ENCODE assay signal across 20 cellular contexts in the genomic region with DNA sequence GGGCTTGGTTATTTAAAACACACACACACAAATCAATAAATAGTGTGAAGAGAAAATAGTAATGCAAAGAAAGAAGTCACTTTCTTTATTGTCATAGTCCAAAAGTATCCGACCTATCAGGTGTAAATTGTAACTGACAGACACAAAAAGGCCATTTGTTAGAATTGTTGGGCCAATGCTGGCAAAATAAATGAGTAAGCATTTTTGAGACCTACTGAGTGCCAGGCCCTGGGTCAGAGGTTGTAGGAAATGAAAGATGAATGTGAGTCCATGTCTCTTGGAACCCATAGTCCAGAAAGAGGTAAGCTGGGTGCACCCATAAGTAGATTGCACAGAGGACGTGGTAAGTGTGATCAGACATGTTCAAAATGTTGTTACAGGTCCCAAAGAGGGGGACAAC. TPM values are rescaled to one million over a fixed set of nuclear protein-coding genes. Genes with fewer than 3 reads are reported as not detected.
DNase-seq lines count a peak whose midpoint lies in the region; ATAC-seq, FAIRE-seq and TF ChIP-seq lines count a peak whose summit lies in the region.
"Had no signal": no experiment of that assay in that cellular context is flagged by ENCODE, and none has a peak within 500 bp of the region (broad histone marks: within the 10 kb centered on the region; RNA-seq: fewer than 3 reads in every experiment).

No MANE protein-coding gene starts in this region.

- CTCF ChIA-PET in HepG2 (lab: Yijun Ruan, JAX; ENCODE audit: low intra/inter-chr PET ratio, low total read pairs): no interaction called here

- no peaks in the 10 kb centered on the region for H3K79me2 ChIP-seq in HepG2 (ENCODE audit: insufficient read depth, low read length)
- no peaks in the 10 kb centered on the region for H3K79me2 ChIP-seq in osteoblast (ENCODE audit: insufficient read depth, low read length)

- FAIRE-seq in HepG2 (lab: Jason Lieb, UNC): no peak
- FAIRE-seq: A549, D721Med, G401.6, GM12891, GM19239 had no signal

- no peaks in the 10 kb centered on the region for H3K36me3 Mint-ChIP-seq in activated T-helper 17 cell treated with anti-CD3 and anti-CD28 coated beads, Interleukin-2, amount 50 U/mL, for 72 hours (ENCODE audit: low read depth)
- H3K36me3 Mint-ChIP-seq: CD8-positive, alpha-beta T cell had no signal

- H2AFZ ChIP-seq in HepG2 (ENCODE audit: low read length) (no peak overlapping the region), osteoblast (ENCODE audit: low read length) (no peak overlapping the region)

- TF ChIP-seq CTCF in HepG2 (CRISPR knock-in tag; IDR thresholded peaks at IDR 0.05) (no peak), right lobe of liver (IDR thresholded peaks at IDR 0.05) (no peak), osteoblast (IDR thresholded peaks at IDR 0.05; ENCODE audit: extremely low read depth, low read depth, low read length) (no peak)

- no peaks in the 10 kb centered on the region for H4K20me1 ChIP-seq in HepG2 (ENCODE audit: insufficient read depth, low read length)
- H4K20me1 ChIP-seq in osteoblast (ENCODE audit: insufficient read depth, low read length): no peaks in the 10 kb centered on the region
- H4K20me1 ChIP-seq: BLaER1 treated with 17β-estradiol and CSF1 and Interleukin-3, amounts not matched to agents 10 nM and 100 nM had no signal

- no peaks in the 10 kb centered on the region for H3K4me1 Mint-ChIP-seq in activated T-helper 17 cell treated with anti-CD3 and anti-CD28 coated beads, Interleukin-2, amount 50 U/mL, for 72 hours

- peaks cover 25% of the 10 kb centered on the region for H3K27me3 Mint-ChIP-seq in activated T-helper 17 cell treated with anti-CD3 and anti-CD28 coated beads, Interleukin-2, amount 50 U/mL, for 72 hours

- no peak for ATAC-seq in HepG2
- no peak for ATAC-seq in right lobe of liver
- ATAC-seq in activated T-helper 17 cell treated with anti-CD3 and anti-CD28 coated beads, Interleukin-2, amount 50 U/mL, for 72 hours (replicated peaks): no peak
- ATAC-seq: A549; CD8-positive, alpha-beta T cell had no signal

- in situ Hi-C loops in HepG2 (cut with HindIII; ENCODE audit: extremely low pct_ligation_motif_present, low pct_unique_long_range_greater_than_20kb): no loop called here

- POLR2A ChIA-PET in HepG2 (lab: Yijun Ruan, JAX): no interaction called here

- BruUV-seq in HepG2 (replicated peaks; lab: Mats Ljungman, UMichigan): no TSS peak

- H3K9me3 Mint-ChIP-seq in activated T-helper 17 cell treated with anti-CD3 and anti-CD28 coated beads, Interleukin-2, amount 50 U/mL, for 72 hours: no peaks in the 10 kb centered on the region
- H3K9me3 Mint-ChIP-seq: CD4-positive, alpha-beta T cell; CD8-positive, alpha-beta T cell had no signal

- H3K9ac ChIP-seq in HepG2 (ENCODE audit: insufficient read depth, low read depth, low read length): no peak overlapping the region
- H3K9ac ChIP-seq: BLaER1 treated with 17β-estradiol and CSF1 and Interleukin-3, amounts not matched to agents 10 nM and 100 nM had no signal

- intact Hi-C loops in HepG2 (cut with micrococcal nuclease; ENCODE audit: unreplicated experiment): no loop called here
- intact Hi-C loops in right lobe of liver (cut with DNase I): no loop called here

- H3K27ac ChIP-seq in HepG2 (ENCODE audit: extremely low read length, insufficient read depth, low read length): no peak overlapping the region
- no peak overlapping the region for H3K27ac ChIP-seq in right lobe of liver
- no peak overlapping the region for H3K27ac ChIP-seq in osteoblast (ENCODE audit: low read depth, low read length)
- H3K27ac ChIP-seq: 22Rv1; A549; BLaER1 treated with 17β-estradiol and CSF1 and Interleukin-3, amounts not matched to agents 10 nM and 100 nM; C4-2B had no signal

- H3K27me3 ChIP-seq in HepG2 (ENCODE audit: control insufficient read depth in 1 of 2, insufficient read depth in 2 of 2, low read length in 2 of 2) (no peaks in the 10 kb centered on the region), right lobe of liver (no peaks in the 10 kb centered on the region), osteoblast (ENCODE audit: insufficient read depth, low read length) (no peaks in the 10 kb centered on the region)
- H3K27me3 ChIP-seq: BLaER1 treated with 17β-estradiol and CSF1 and Interleukin-3, amounts not matched to agents 10 nM and 100 nM had no signal

- TF ChIP-seq EP300 in HepG2 (IDR thresholded peaks at IDR 0.05; ENCODE audit: low read depth in 2 of 2, low read length in 2 of 2): no peak
- TF ChIP-seq EP300 in HepG2 (CRISPR knock-in tag; IDR thresholded peaks at IDR 0.05; ENCODE audit: borderline replicate concordance): no peak

- H3K4me1 ChIP-seq in HepG2 (ENCODE audit: insufficient read depth, low read length): no peaks in the 10 kb centered on the region
- no peaks in the 10 kb centered on the region for H3K4me1 ChIP-seq in right lobe of liver
- peaks cover 4% of the 10 kb centered on the region for H3K4me1 ChIP-seq in osteoblast (ENCODE audit: insufficient read depth, low read length)
- H3K4me1 ChIP-seq: A549, Caco-2 had no signal

- no peak for DNase-seq in HepG2 (ENCODE audit: low spot score)
- DNase-seq in right lobe of liver: no peak
- peak; percentile 37 for DNase-seq in osteoblast (ENCODE audit: insufficient read length, low spot score, missing footprints)
- DNase-seq: AML-193; Caco-2; Calu3; CD4-positive, alpha-beta T cell; CD8-positive, alpha-beta T cell; DMS79 treated with DMSO at 0.1 percent for 48 hours; GF-D8 had no signal

- no peak overlapping the region for H3K27ac Mint-ChIP-seq in activated T-helper 17 cell treated with anti-CD3 and anti-CD28 coated beads, Interleukin-2, amount 50 U/mL, for 72 hours
- H3K27ac Mint-ChIP-seq: B cell; CD4-positive, alpha-beta T cell; CD8-positive, alpha-beta T cell had no signal

- H3K4me3 ChIP-seq in HepG2 (replicated peaks in 1 of 3; ENCODE audit: insufficient read depth in 1 of 3, low read depth in 2 of 3, low read length in 3 of 3) (no peak overlapping the region), right lobe of liver (no peak overlapping the region), osteoblast (ENCODE audit: insufficient read depth, low read length) (no peak overlapping the region)
- H3K4me3 ChIP-seq: A549; BLaER1 treated with 17β-estradiol and CSF1 and Interleukin-3, amounts not matched to agents 10 nM and 100 nM had no signal

- no peaks in the 10 kb centered on the region for H3K36me3 ChIP-seq in HepG2 (replicated peaks in 1 of 2; ENCODE audit: control insufficient read depth in 1 of 2, insufficient read depth in 2 of 2, low read length in 2 of 2)
- H3K36me3 ChIP-seq in right lobe of liver: no peaks in the 10 kb centered on the region
- no peaks in the 10 kb centered on the region for H3K36me3 ChIP-seq in osteoblast (ENCODE audit: insufficient read depth, low read length)
- H3K36me3 ChIP-seq: BLaER1 treated with 17β-estradiol and CSF1 and Interleukin-3, amounts not matched to agents 10 nM and 100 nM had no signal

- H3K4me2 ChIP-seq in HepG2 (ENCODE audit: low read depth, low read length) (no peak overlapping the region), osteoblast (ENCODE audit: insufficient read depth, low read length) (no peak overlapping the region)
- H3K4me2 ChIP-seq: A549; BLaER1 treated with 17β-estradiol and CSF1 and Interleukin-3, amounts not matched to agents 10 nM and 100 nM had no signal

- H3K9me3 ChIP-seq in HepG2 (ENCODE audit: low read length): no peaks in the 10 kb centered on the region
- no peaks in the 10 kb centered on the region for H3K9me3 ChIP-seq in right lobe of liver
- H3K9me3 ChIP-seq in osteoblast (ENCODE audit: low read depth, low read length): no peaks in the 10 kb centered on the region
- H3K9me3 ChIP-seq: A549; BLaER1 treated with 17β-estradiol and CSF1 and Interleukin-3, amounts not matched to agents 10 nM and 100 nM; Caco-2 had no signal

- H3K4me3 Mint-ChIP-seq in activated T-helper 17 cell treated with anti-CD3 and anti-CD28 coated beads, Interleukin-2, amount 50 U/mL, for 72 hours: no peak overlapping the region
- H3K4me3 Mint-ChIP-seq: B cell; CD4-positive, alpha-beta T cell; CD8-positive, alpha-beta T cell had no signal

- TF ChIP-seq POLR2A in HepG2 (IDR thresholded peaks at IDR 0.05; ENCODE audit: insufficient read depth in 1 of 2, low read depth in 2 of 2, low read length in 2 of 2) (no peak), right lobe of liver (IDR thresholded peaks at IDR 0.05) (no peak)

- TF ChIP-seq RAD21 in HepG2 (CRISPR knock-in tag; IDR thresholded peaks at IDR 0.05): no peak

- 0% methylated on average over 2 of the region's 2 CpGs for WGBS in HepG2 (ENCODE audit: low lambda C conversion rate)
- 45% methylated on average over 2 of the region's 2 CpGs for WGBS in right lobe of liver (ENCODE audit: insufficient coverage, low coverage, low lambda C conversion rate, missing lambda C conversion rate)

RNA-seq across cellular contexts. Expression of gene EGR2, which starts 13.5 kb away (rescaled TPM):
- total RNA-seq in HepG2 (2016; rRNA removed; fragmentation: Illumina TruSeq; extraction: Trizol): 0.11 TPM in 1 of 2 replicates, not detected in the other
- not detected in 2 replicates for total RNA-seq in HepG2 (2016; cell fraction: cytosol; rRNA removed; fragmentation: Illumina TruSeq; extraction: Trizol; ENCODE audit: low read depth)
- total RNA-seq in HepG2 (2016; cell fraction: insoluble cytoplasmic fraction; rRNA removed; fragmentation: Illumina TruSeq; extraction: Trizol): 0.06 TPM in 1 of 2 replicates, not detected in the other
- total RNA-seq in HepG2 (2016; cell fraction: membrane; rRNA removed; fragmentation: Illumina TruSeq; extraction: Trizol): 0.12 TPM in 1 of 2 replicates, not detected in the other
- not detected in 2 replicates for total RNA-seq in HepG2 (2016; cell fraction: nucleus; rRNA removed; fragmentation: Illumina TruSeq; extraction: Trizol)
- 0.14 and 0.15 TPM in 2 replicates for polyA plus RNA-seq in HepG2 (2011; rRNA removed)
- 0.05 TPM in 2 replicates for polyA plus RNA-seq in HepG2 (2011; cell fraction: cytosol; rRNA removed)
- 0.10 and 0.26 TPM in 2 replicates for polyA plus RNA-seq in HepG2 (2011; cell fraction: nucleus; rRNA removed)
- 0.09 and 0.36 TPM in 2 replicates for polyA plus RNA-seq in HepG2 (2012)
- polyA plus RNA-seq in HepG2 (2016; cell fraction: cytosol; fragmentation: Illumina TruSeq; extraction: Trizol; ENCODE audit: low read depth): not detected in 2 replicates
- 0.08 TPM in 1 of 2 replicates, not detected in the other for polyA plus RNA-seq in HepG2 (2016; cell fraction: insoluble cytoplasmic fraction; fragmentation: Illumina TruSeq; extraction: Trizol; ENCODE audit: low read depth)
- polyA plus RNA-seq in HepG2 (2016; cell fraction: membrane; fragmentation: Illumina TruSeq; extraction: Trizol; ENCODE audit: low read depth): 0.16 TPM in 1 of 2 replicates, not detected in the other
- polyA plus RNA-seq in HepG2 (2016; cell fraction: nucleus; fragmentation: Illumina TruSeq; extraction: Trizol; ENCODE audit: insufficient read depth, low read depth): 0.36 TPM in 1 of 2 replicates, not detected in the other
- 0.06 and 0.09 TPM in 2 replicates for polyA minus RNA-seq in HepG2 (2011; rRNA and poly(A)+ RNA removed; ENCODE audit: low replicate concordance)
- polyA minus RNA-seq in HepG2 (2011; cell fraction: cytosol; rRNA and poly(A)+ RNA removed): not detected in 2 replicates
- 0.13 and 0.37 TPM in 2 replicates for polyA minus RNA-seq in HepG2 (2011; cell fraction: nucleus; rRNA and poly(A)+ RNA removed)
- 1 to 10 TPM in 2 of 6 experiments, under 1 TPM in 2, not detected in 2; 0.17 to 1.3 (median 0.99) TPM for total RNA-seq in right lobe of liver
- 2.4 and 3.6 TPM in 2 replicates for total RNA-seq in osteoblast
- 10 to 100 TPM in 1 of 2 donors, 1 to 10 TPM in 1; 5.5 to 94.4 TPM for total RNA-seq in activated T-helper 17 cell treated with anti-CD3 and anti-CD28 coated beads, Interleukin-2, amount 50 U/mL, for 72 hours

RNA-seq across cellular contexts. Expression of gene ADO, which starts 25.1 kb away (rescaled TPM):
- 15.9 and 16.5 TPM in 2 replicates for total RNA-seq in HepG2 (2016; rRNA removed; fragmentation: Illumina TruSeq; extraction: Trizol)
- total RNA-seq in HepG2 (2016; cell fraction: cytosol; rRNA removed; fragmentation: Illumina TruSeq; extraction: Trizol; ENCODE audit: low read depth): 5.1 and 6.2 TPM in 2 replicates
- 16.7 and 17.9 TPM in 2 replicates for total RNA-seq in HepG2 (2016; cell fraction: insoluble cytoplasmic fraction; rRNA removed; fragmentation: Illumina TruSeq; extraction: Trizol)
- total RNA-seq in HepG2 (2016; cell fraction: membrane; rRNA removed; fragmentation: Illumina TruSeq; extraction: Trizol): 20.0 and 20.8 TPM in 2 replicates
- 11.5 and 12.2 TPM in 2 replicates for total RNA-seq in HepG2 (2016; cell fraction: nucleus; rRNA removed; fragmentation: Illumina TruSeq; extraction: Trizol)
- 8.9 and 9.6 TPM in 2 replicates for polyA plus RNA-seq in HepG2 (2011; rRNA removed)
- polyA plus RNA-seq in HepG2 (2011; cell fraction: cytosol; rRNA removed): 5.6 and 7.3 TPM in 2 replicates
- polyA plus RNA-seq in HepG2 (2011; cell fraction: nucleus; rRNA removed): 5.6 and 6.3 TPM in 2 replicates
- 9.8 and 12.1 TPM in 2 replicates for polyA plus RNA-seq in HepG2 (2012)
- polyA plus RNA-seq in HepG2 (2016; cell fraction: cytosol; fragmentation: Illumina TruSeq; extraction: Trizol; ENCODE audit: low read depth): 4.9 and 5.0 TPM in 2 replicates
- polyA plus RNA-seq in HepG2 (2016; cell fraction: insoluble cytoplasmic fraction; fragmentation: Illumina TruSeq; extraction: Trizol; ENCODE audit: low read depth): 19.5 and 19.7 TPM in 2 replicates
- polyA plus RNA-seq in HepG2 (2016; cell fraction: membrane; fragmentation: Illumina TruSeq; extraction: Trizol; ENCODE audit: low read depth): 13.3 and 13.8 TPM in 2 replicates
- 12.1 and 12.7 TPM in 2 replicates for polyA plus RNA-seq in HepG2 (2016; cell fraction: nucleus; fragmentation: Illumina TruSeq; extraction: Trizol; ENCODE audit: insufficient read depth, low read depth)
- polyA minus RNA-seq in HepG2 (2011; rRNA and poly(A)+ RNA removed; ENCODE audit: low replicate concordance): 11.6 and 16.6 TPM in 2 replicates
- 11.3 and 13.7 TPM in 2 replicates for polyA minus RNA-seq in HepG2 (2011; cell fraction: cytosol; rRNA and poly(A)+ RNA removed)
- 15.8 and 17.0 TPM in 2 replicates for polyA minus RNA-seq in HepG2 (2011; cell fraction: nucleus; rRNA and poly(A)+ RNA removed)
- total RNA-seq in right lobe of liver: 1 to 10 TPM; 4.2 to 8.3 (median 5.5) TPM
- total RNA-seq in osteoblast: 28.0 and 29.3 TPM in 2 replicates
- total RNA-seq in activated T-helper 17 cell treated with anti-CD3 and anti-CD28 coated beads, Interleukin-2, amount 50 U/mL, for 72 hours: 10 to 100 TPM; 11.5 to 15.4 TPM
